ENCODE assay signal across 39 cellular contexts in genomic region chr2:15899327-15899612, GRCh38. TPM values are rescaled to one million over a fixed set of nuclear protein-coding genes. Genes with fewer than 3 reads are reported as not detected.
"Had no signal": no experiment of that assay in that cellular context is flagged by ENCODE, and none has a peak within 500 bp of the region (broad histone marks: within the 10 kb centered on the region; RNA-seq: fewer than 3 reads in every experiment).

No MANE protein-coding gene starts in this region.

- H3K4me3 ChIP-seq: adrenal gland, ascending aorta, body of pancreas, breast epithelium, cardiac muscle cell had no signal

- H3K4me1 ChIP-seq: adrenal gland, ascending aorta, body of pancreas, breast epithelium had no signal

- H3K27me3 Mint-ChIP-seq: activated naive CD4-positive, alpha-beta T cell treated with anti-CD3 and anti-CD28 coated beads, Interleukin-2, amount 10 ng/mL, durations not matched to agents 7 days and 5 days; activated naive CD8-positive, alpha-beta T cell treated with anti-CD3 and anti-CD28 coated beads for 36 hours; central memory CD8-positive, alpha-beta T cell had no signal

- H3K27ac ChIP-seq: adrenal gland, ascending aorta, body of pancreas, brain microvascular endothelial cell, breast epithelium, cardiac muscle cell had no signal

- FAIRE-seq: astrocyte, bronchial epithelial cell, colon had no signal

- H3K4me3 Mint-ChIP-seq: activated naive CD4-positive, alpha-beta T cell treated with anti-CD3 and anti-CD28 coated beads for 36 hours; activated naive CD4-positive, alpha-beta T cell treated with anti-CD3 and anti-CD28 coated beads, Interleukin-2, amount 10 ng/mL, durations not matched to agents 7 days and 5 days; activated naive CD4-positive, alpha-beta T cell treated with anti-CD3 and anti-CD28 coated beads, Interleukin-2, amount 50 U/mL, for 24 hours; activated naive CD8-positive, alpha-beta T cell; activated naive CD8-positive, alpha-beta T cell treated with anti-CD3 and anti-CD28 coated beads for 36 hours; activated naive CD8-positive, alpha-beta T cell treated with anti-CD3 and anti-CD28 coated beads, Interleukin-2, amount 10 ng/mL, durations not matched to agents 7 days and 5 days; activated naive CD8-positive, alpha-beta T cell treated with anti-CD3 and anti-CD28 coated beads, Interleukin-2, amount 50 U/mL, for 24 hours; activated T-cell treated with anti-CD3 and anti-CD28 coated beads, Interleukin-2, amount 50 U/mL, for 4 hours; activated T-cell treated with anti-CD3 and anti-CD28 coated beads, Interleukin-2, amount 50 U/mL, for 72 hours; activated T-helper 1 cell treated with anti-CD3 and anti-CD28 coated beads, Interleukin-12 subunit alpha, Interleukin-12 subunit beta, Interleukin-2, Interleukin-4 antibody, amounts not matched to agents 30 ng/mL and 10 ng/mL and 1 ng/mL, durations not matched to agents 14 hours and 24 hours and 36 hours; activated T-helper 17 cell treated with anti-CD3 and anti-CD28 coated beads, Interleukin-2, amount 50 U/mL, for 72 hours; brain; central memory CD8-positive, alpha-beta T cell had no signal

- H3K36me3 Mint-ChIP-seq: activated naive CD4-positive, alpha-beta T cell treated with anti-CD3 and anti-CD28 coated beads, Interleukin-2, amount 10 ng/mL, durations not matched to agents 7 days and 5 days; activated naive CD4-positive, alpha-beta T cell treated with anti-CD3 and anti-CD28 coated beads, Interleukin-2, amount 50 U/mL, for 24 hours; activated naive CD8-positive, alpha-beta T cell; activated naive CD8-positive, alpha-beta T cell treated with anti-CD3 and anti-CD28 coated beads for 36 hours; activated naive CD8-positive, alpha-beta T cell treated with anti-CD3 and anti-CD28 coated beads, Interleukin-2, amount 10 ng/mL, durations not matched to agents 7 days and 5 days; brain had no signal

- H3K27ac Mint-ChIP-seq: activated naive CD4-positive, alpha-beta T cell treated with anti-CD3 and anti-CD28 coated beads for 36 hours; activated naive CD4-positive, alpha-beta T cell treated with anti-CD3 and anti-CD28 coated beads, Interleukin-2, amount 10 ng/mL, durations not matched to agents 7 days and 5 days; activated naive CD4-positive, alpha-beta T cell treated with anti-CD3 and anti-CD28 coated beads, Interleukin-2, amount 50 U/mL, for 24 hours; activated naive CD4-positive, alpha-beta T cell treated with anti-CD3 and anti-CD28 coated beads, Interleukin-2, amount 50 U/mL, for 72 hours; activated naive CD8-positive, alpha-beta T cell; activated naive CD8-positive, alpha-beta T cell treated with anti-CD3 and anti-CD28 coated beads for 36 hours; activated naive CD8-positive, alpha-beta T cell treated with anti-CD3 and anti-CD28 coated beads, Interleukin-2, amount 10 ng/mL, durations not matched to agents 7 days and 5 days; activated naive CD8-positive, alpha-beta T cell treated with anti-CD3 and anti-CD28 coated beads, Interleukin-2, amount 50 U/mL, for 24 hours; activated T-cell treated with anti-CD3 and anti-CD28 coated beads, Interleukin-2, amount 50 U/mL, for 72 hours; activated T-helper 1 cell treated with anti-CD3 and anti-CD28 coated beads, Interleukin-12 subunit alpha, Interleukin-12 subunit beta, Interleukin-2, Interleukin-4 antibody, amounts not matched to agents 30 ng/mL and 10 ng/mL and 1 ng/mL, durations not matched to agents 14 hours and 24 hours and 36 hours; activated T-helper 17 cell treated with anti-CD3 and anti-CD28 coated beads, Interleukin-2, amount 50 U/mL, for 72 hours; activated T-helper 2 cell treated with anti-CD3 and anti-CD28 coated beads, Interferon-gamma antibody, Interleukin-2, Interleukin-4, amounts not matched to agents 10 μg/mL and 5 μg/mL and 100 μg/mL, durations not matched to agents 14 hours and 24 hours and 36 hours; brain had no signal

- ATAC-seq: activated naive CD4-positive, alpha-beta T cell treated with anti-CD3 and anti-CD28 coated beads, Interleukin-2, amount 50 U/mL, for 72 hours; activated naive CD8-positive, alpha-beta T cell treated with anti-CD3 and anti-CD28 coated beads, Interleukin-2, amount 50 U/mL, for 24 hours; activated T-cell treated with anti-CD3 and anti-CD28 coated beads, Interleukin-2, amount 50 U/mL, for 4 hours; activated T-cell treated with anti-CD3 and anti-CD28 coated beads, Interleukin-2, amount 50 U/mL, for 72 hours; activated T-helper 17 cell treated with anti-CD3 and anti-CD28 coated beads, Interleukin-2, amount 50 U/mL, for 72 hours; body of pancreas had no signal

- H3K4me1 Mint-ChIP-seq: activated naive CD4-positive, alpha-beta T cell treated with anti-CD3 and anti-CD28 coated beads, Interleukin-2, amount 10 ng/mL, durations not matched to agents 7 days and 5 days; activated naive CD4-positive, alpha-beta T cell treated with anti-CD3 and anti-CD28 coated beads, Interleukin-2, amount 50 U/mL, for 24 hours; activated naive CD8-positive, alpha-beta T cell treated with anti-CD3 and anti-CD28 coated beads for 36 hours; activated naive CD8-positive, alpha-beta T cell treated with anti-CD3 and anti-CD28 coated beads, Interleukin-2, amount 10 ng/mL, durations not matched to agents 7 days and 5 days; activated naive CD8-positive, alpha-beta T cell treated with anti-CD3 and anti-CD28 coated beads, Interleukin-2, amount 50 U/mL, for 24 hours; activated T-helper 17 cell treated with anti-CD3 and anti-CD28 coated beads, Interleukin-2, amount 50 U/mL, for 72 hours; central memory CD8-positive, alpha-beta T cell had no signal

- H3K27me3 ChIP-seq: adrenal gland, ascending aorta, body of pancreas, brain microvascular endothelial cell, breast epithelium, cardiac muscle cell had no signal

- DNase-seq: activated effector memory CD4-positive, alpha-beta T cell treated with anti-CD3 and anti-CD28 coated beads, Interleukin-2, amount 50 U/mL, for 16 hours; activated effector memory CD4-positive, alpha-beta T cell treated with Interleukin-2 at 50 U/mL for 16 hours; activated gamma-delta T cell; activated gamma-delta T cell treated with Interleukin-2 at 50 U/mL for 16 hours; activated naive CD4-positive, alpha-beta T cell; activated naive CD4-positive, alpha-beta T cell treated with anti-CD3 and anti-CD28 coated beads for 36 hours; activated naive CD4-positive, alpha-beta T cell treated with anti-CD3 and anti-CD28 coated beads, Interleukin-2, amount 10 ng/mL, durations not matched to agents 7 days and 5 days; activated naive CD4-positive, alpha-beta T cell treated with anti-CD3 and anti-CD28 coated beads, Interleukin-2, amount 50 U/mL, for 16 hours; activated naive CD4-positive, alpha-beta T cell treated with Interleukin-2 at 50 U/mL for 16 hours; activated naive CD8-positive, alpha-beta T cell treated with anti-CD3 and anti-CD28 coated beads for 36 hours; activated naive CD8-positive, alpha-beta T cell treated with anti-CD3 and anti-CD28 coated beads, Interleukin-2, amount 10 ng/mL, durations not matched to agents 7 days and 5 days; activated naive CD8-positive, alpha-beta T cell treated with anti-CD3 and anti-CD28 coated beads, Interleukin-2, amount 50 U/mL, for 24 hours; activated T-cell treated with anti-CD3 and anti-CD28 coated beads, Interleukin-2, amount 50 U/mL, for 4 hours; activated T-cell treated with anti-CD3 and anti-CD28 coated beads, Interleukin-2, amount 50 U/mL, for 48 hours; activated T-cell treated with anti-CD3 and anti-CD28 coated beads, Interleukin-2, amount 50 U/mL, for 72 hours; amniotic stem cell; amygdala; anterior cingulate cortex; aorta; body of pancreas; brain microvascular endothelial cell; caudate nucleus; central memory CD4-positive, alpha-beta T cell; cerebellar nuclear complex had no signal

- H3K36me3 ChIP-seq: adrenal gland, ascending aorta, brain microvascular endothelial cell, breast epithelium, cardiac muscle cell had no signal

RNA-seq across cellular contexts. Expression of gene MYCN, which starts 41.1 kb away (rescaled TPM):
- total RNA-seq: activated naive CD4-positive, alpha-beta T cell treated with anti-CD3 and anti-CD28 coated beads, Interleukin-2, amount 50 U/mL, for 72 hours; activated naive CD8-positive, alpha-beta T cell treated with anti-CD3 and anti-CD28 coated beads, Interleukin-2, amount 10 ng/mL, durations not matched to agents 7 days and 5 days; activated T-helper 1 cell treated with anti-CD3 and anti-CD28 coated beads, Interleukin-12 subunit alpha, Interleukin-12 subunit beta, Interleukin-2, Interleukin-4 antibody, amounts not matched to agents 30 ng/mL and 10 ng/mL and 1 ng/mL, durations not matched to agents 14 hours and 24 hours and 36 hours; activated T-helper 17 cell treated with anti-CD3 and anti-CD28 coated beads, Interleukin-2, amount 50 U/mL, for 72 hours; activated T-helper 2 cell treated with anti-CD3 and anti-CD28 coated beads, Interferon-gamma antibody, Interleukin-2, Interleukin-4, amounts not matched to agents 10 μg/mL and 5 μg/mL and 100 μg/mL, durations not matched to agents 14 hours and 24 hours and 36 hours; ascending aorta; body of pancreas; bronchial epithelial cell had no signal
